In the genomic region with DNA sequence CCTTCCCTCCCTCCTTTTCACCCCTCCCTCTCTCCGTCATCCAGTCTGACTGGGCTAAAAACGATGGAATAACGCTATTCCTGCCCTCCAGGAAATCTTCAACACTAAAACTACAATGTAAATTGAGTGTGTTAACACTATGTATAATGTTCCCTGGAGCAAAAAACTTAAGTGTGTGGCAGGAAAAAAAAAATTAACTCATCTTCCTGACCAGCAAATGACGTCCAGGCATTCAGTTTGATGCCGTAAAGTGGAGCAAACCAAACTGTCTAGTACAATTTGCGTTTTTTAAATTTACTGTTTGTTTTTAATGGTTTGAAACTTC, we compare ENCODE assay signal across 9 cellular contexts. TPM values are rescaled to one million over a fixed set of nuclear protein-coding genes. Genes with fewer than 3 reads are reported as not detected.
DNase-seq lines count a peak whose midpoint lies in the region; ATAC-seq, FAIRE-seq and TF ChIP-seq lines count a peak whose summit lies in the region.
"Had no signal": no experiment of that assay in that cellular context is flagged by ENCODE, and none has a peak within 500 bp of the region (broad histone marks: within the 10 kb centered on the region; RNA-seq: fewer than 3 reads in every experiment).

No MANE protein-coding gene starts in this region.

- TF ChIP-seq CTCF in astrocyte of the cerebellum (IDR thresholded peaks at IDR 0.05; ENCODE audit: low read depth, low read length, missing control alignments) (no peak), liver (IDR thresholded peaks at IDR 0.05; ENCODE audit: low read depth, low read length, missing input control) (no peak), tibial nerve (IDR thresholded peaks at IDR 0.05) (no peak)

- TF ChIP-seq EP300 in tibial nerve (IDR thresholded peaks at IDR 0.05): no peak

- WGBS in liver: 65% methylated on average over 6 of the region's 6 CpGs
- WGBS in tibial nerve, 2 donors: 50 to 52% methylated on average over 6 of the region's 6 CpGs

- H3K36me3 ChIP-seq in liver (ENCODE audit: control insufficient read depth in 4 of 4, insufficient read depth in 3 of 4, low read depth in 1 of 4, low read length in 3 of 4) (no peaks in the 10 kb centered on the region), tibial nerve (peaks cover 0 to 2% (median 0%) of the 10 kb centered on the region in 3 donors)

- peak overlapping the region; percentile 90 to 97 for H3K4me3 Mint-ChIP-seq in activated T-cell treated with anti-CD3 and anti-CD28 coated beads, Interleukin-2, amount 50 U/mL, for 72 hours

- no peak for TF ChIP-seq RAD21 in liver (IDR thresholded peaks at IDR 0.05)

- no peaks in the 10 kb centered on the region for H3K9me3 Mint-ChIP-seq in activated T-cell treated with anti-CD3 and anti-CD28 coated beads, Interleukin-2, amount 50 U/mL, for 72 hours

- H3K4me3 ChIP-seq in astrocyte of the cerebellum (ENCODE audit: low read depth, low read length) (peak overlapping the region; percentile 90), liver (ENCODE audit: low read depth in 1 of 3, low read length in 3 of 3) (peak overlapping the region; percentile 66 to 99 (median 93)), tibial nerve (peak overlapping the region; percentile 76 to 92 (median 88))

- H3K4me1 ChIP-seq in liver (ENCODE audit: control insufficient read depth in 4 of 4, insufficient read depth in 4 of 4, low read length in 3 of 4): peaks cover 7 to 16% (median 13%) of the 10 kb centered on the region in 4 donors
- H3K4me1 ChIP-seq in tibial nerve: peaks cover 0 to 44% (median 24%) of the 10 kb centered on the region in 4 donors

- H3K27ac Mint-ChIP-seq in activated T-cell treated with anti-CD3 and anti-CD28 coated beads, Interleukin-2, amount 50 U/mL, for 72 hours: peak overlapping the region; percentile 90

- no peaks in the 10 kb centered on the region for H3K27me3 Mint-ChIP-seq in activated T-cell treated with anti-CD3 and anti-CD28 coated beads, Interleukin-2, amount 50 U/mL, for 72 hours (ENCODE audit: low read depth)

- in situ Hi-C loops in astrocyte of the cerebellum (cut with HindIII; ENCODE audit: low sequenced_read_pairs): no loop called here

- DNase-seq in activated T-cell treated with anti-CD3 and anti-CD28 coated beads, Interleukin-2, amount 50 U/mL, for 72 hours: no peak
- no peak for DNase-seq in activated T-cell treated with anti-CD3 and anti-CD28 coated beads, Interleukin-2, amount 50 U/mL, for 1 hour
- DNase-seq in astrocyte of the cerebellum (ENCODE audit: low read depth) (no peak), tibial nerve (ENCODE audit: low spot score in 2 of 2) (no peak), RCC 7860 (ENCODE audit: low spot score) (no peak), medulla oblongata (ENCODE audit: extremely low spot score) (no peak)

- no peak overlapping the region for H3K9ac ChIP-seq in liver (ENCODE audit: low read depth in 1 of 2, low read length in 2 of 2)

- peaks cover 3 to 6% of the 10 kb centered on the region in 2 donors for H3K36me3 Mint-ChIP-seq in activated T-cell treated with anti-CD3 and anti-CD28 coated beads, Interleukin-2, amount 50 U/mL, for 72 hours (ENCODE audit: insufficient read depth in 2 of 2)

- H3K9me3 ChIP-seq in liver (ENCODE audit: control insufficient read depth in 4 of 4, low read length in 3 of 4) (no peaks in the 10 kb centered on the region), tibial nerve (no peaks in the 10 kb centered on the region)

- H3K27me3 ChIP-seq in liver (ENCODE audit: control insufficient read depth in 4 of 4, insufficient read depth in 4 of 4, low read length in 3 of 4) (no peaks in the 10 kb centered on the region), tibial nerve (no peaks in the 10 kb centered on the region)

- H3K27ac ChIP-seq in liver (ENCODE audit: low read depth in 1 of 2, low read length in 2 of 2): peak overlapping the region in 1 of 2 donors; percentile 75
- H3K27ac ChIP-seq in tibial nerve: peak overlapping the region in 3 of 4 donors; percentile 83 to 90 (median 89)

- FAIRE-seq in RCC 7860 (lab: Jason Lieb, UNC): no peak
- FAIRE-seq: colon had no signal

- H3K4me1 Mint-ChIP-seq in activated T-cell treated with anti-CD3 and anti-CD28 coated beads, Interleukin-2, amount 50 U/mL, for 72 hours (ENCODE audit: low read depth): peaks cover 80% of the 10 kb centered on the region

- no peak for TF ChIP-seq POLR2A in tibial nerve (IDR thresholded peaks at IDR 0.05)

- no peak for ATAC-seq in activated T-cell treated with anti-CD3 and anti-CD28 coated beads, Interleukin-2, amount 50 U/mL, for 72 hours (replicated peaks in 1 of 2)
- no peak for ATAC-seq in GM21381 (IDR thresholded peaks at IDR 0.05; ENCODE audit: unreplicated experiment)

TF ChIP-seq in liver, 16 proteins besides CTCF, POLR2A, EP300 and RAD21:
- TF ChIP-seq YY1 (IDR thresholded peaks at IDR 0.05) (no peak), FOXA1 (IDR thresholded peaks at IDR 0.05) (no peak), EGR1 (IDR thresholded peaks at IDR 0.05; ENCODE audit: low read depth in 2 of 2) (no peak), NR2F2 (IDR thresholded peaks at IDR 0.05) (no peak), ZBTB33 (IDR thresholded peaks at IDR 0.05) (no peak), RXRA (IDR thresholded peaks at IDR 0.05) (no peak), FOXA2 (IDR thresholded peaks at IDR 0.05) (no peak), JUND (IDR thresholded peaks at IDR 0.05) (no peak), HNF4G (IDR thresholded peaks at IDR 0.05) (no peak), TAF1 (conservative IDR thresholded peaks at IDR 0.05) (no peak), GABPA (IDR thresholded peaks at IDR 0.05 in 1 of 2, conservative IDR thresholded peaks at IDR 0.05 in 1 of 2) (no peak), SP1 (IDR thresholded peaks at IDR 0.05) (no peak), HNF4A (conservative IDR thresholded peaks at IDR 0.05) (no peak)
- TF ChIP-seq, protein P1, sequence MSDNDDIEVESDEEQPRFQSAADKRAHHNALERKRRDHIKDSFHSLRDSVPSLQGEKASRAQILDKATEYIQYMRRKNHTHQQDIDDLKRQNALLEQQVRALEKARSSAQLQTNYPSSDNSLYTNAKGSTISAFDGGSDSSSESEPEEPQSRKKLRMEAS (IDR thresholded peaks at IDR 0.05): no peak
- TF ChIP-seq, protein P2, sequence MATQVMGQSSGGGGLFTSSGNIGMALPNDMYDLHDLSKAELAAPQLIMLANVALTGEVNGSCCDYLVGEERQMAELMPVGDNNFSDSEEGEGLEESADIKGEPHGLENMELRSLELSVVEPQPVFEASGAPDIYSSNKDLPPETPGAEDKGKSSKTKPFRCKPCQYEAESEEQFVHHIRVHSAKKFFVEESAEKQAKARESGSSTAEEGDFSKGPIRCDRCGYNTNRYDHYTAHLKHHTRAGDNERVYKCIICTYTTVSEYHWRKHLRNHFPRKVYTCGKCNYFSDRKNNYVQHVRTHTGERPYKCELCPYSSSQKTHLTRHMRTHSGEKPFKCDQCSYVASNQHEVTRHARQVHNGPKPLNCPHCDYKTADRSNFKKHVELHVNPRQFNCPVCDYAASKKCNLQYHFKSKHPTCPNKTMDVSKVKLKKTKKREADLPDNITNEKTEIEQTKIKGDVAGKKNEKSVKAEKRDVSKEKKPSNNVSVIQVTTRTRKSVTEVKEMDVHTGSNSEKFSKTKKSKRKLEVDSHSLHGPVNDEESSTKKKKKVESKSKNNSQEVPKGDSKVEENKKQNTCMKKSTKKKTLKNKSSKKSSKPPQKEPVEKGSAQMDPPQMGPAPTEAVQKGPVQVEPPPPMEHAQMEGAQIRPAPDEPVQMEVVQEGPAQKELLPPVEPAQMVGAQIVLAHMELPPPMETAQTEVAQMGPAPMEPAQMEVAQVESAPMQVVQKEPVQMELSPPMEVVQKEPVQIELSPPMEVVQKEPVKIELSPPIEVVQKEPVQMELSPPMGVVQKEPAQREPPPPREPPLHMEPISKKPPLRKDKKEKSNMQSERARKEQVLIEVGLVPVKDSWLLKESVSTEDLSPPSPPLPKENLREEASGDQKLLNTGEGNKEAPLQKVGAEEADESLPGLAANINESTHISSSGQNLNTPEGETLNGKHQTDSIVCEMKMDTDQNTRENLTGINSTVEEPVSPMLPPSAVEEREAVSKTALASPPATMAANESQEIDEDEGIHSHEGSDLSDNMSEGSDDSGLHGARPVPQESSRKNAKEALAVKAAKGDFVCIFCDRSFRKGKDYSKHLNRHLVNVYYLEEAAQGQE (IDR thresholded peaks at IDR 0.05): no peak
- TF ChIP-seq, protein P3, sequence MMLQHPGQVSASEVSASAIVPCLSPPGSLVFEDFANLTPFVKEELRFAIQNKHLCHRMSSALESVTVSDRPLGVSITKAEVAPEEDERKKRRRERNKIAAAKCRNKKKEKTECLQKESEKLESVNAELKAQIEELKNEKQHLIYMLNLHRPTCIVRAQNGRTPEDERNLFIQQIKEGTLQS (IDR thresholded peaks at IDR 0.05): no peak

RNA-seq across cellular contexts. Expression of gene MTPN, which starts 0.5 kb away (rescaled TPM):
- 100 to 1,000 TPM; 110 to 126 TPM for total RNA-seq in activated T-cell treated with anti-CD3 and anti-CD28 coated beads, Interleukin-2, amount 50 U/mL, for 72 hours
- 10 to 100 TPM; 32.1 to 88.3 TPM for total RNA-seq in liver
- 10 to 100 TPM; 24.8 to 33.5 TPM for polyA plus RNA-seq in liver
- total RNA-seq in tibial nerve: 10 to 100 TPM; 66.3 to 94.6 (median 75.0) TPM
